29 cellular contexts compared by ENCODE assay signal in genomic region chr19:9968820-9969687, GRCh38. TPM values are rescaled to one million over a fixed set of nuclear protein-coding genes. Genes with fewer than 3 reads are reported as not detected.
"Had no signal": no experiment of that assay in that cellular context is flagged by ENCODE, and none has a peak within 500 bp of the region (broad histone marks: within the 10 kb centered on the region; RNA-seq: fewer than 3 reads in every experiment).

No MANE protein-coding gene starts in this region.

- H3K36me3 ChIP-seq: ascending aorta, SJCRH30 had no signal

- H3K4me1 ChIP-seq: ascending aorta, body of pancreas, SJCRH30 had no signal

- H3K36me3 Mint-ChIP-seq: activated naive CD4-positive, alpha-beta T cell treated with anti-CD3 and anti-CD28 coated beads, Interleukin-2, amount 10 ng/mL, durations not matched to agents 7 days and 5 days; activated naive CD8-positive, alpha-beta T cell treated with anti-CD3 and anti-CD28 coated beads, Interleukin-2, amount 10 ng/mL, durations not matched to agents 7 days and 5 days; WTC11 had no signal

- H3K27ac ChIP-seq: ascending aorta, body of pancreas, SJCRH30 had no signal

- H3K9me3 ChIP-seq: ascending aorta, body of pancreas, SJCRH30, SK-N-SH had no signal

- ATAC-seq: activated T-helper 17 cell treated with anti-CD3 and anti-CD28 coated beads, Interleukin-2, amount 50 U/mL, for 72 hours; body of pancreas; Right ventricle myocardium inferior; WTC11 had no signal

- H3K9me3 Mint-ChIP-seq: activated naive CD4-positive, alpha-beta T cell treated with anti-CD3 and anti-CD28 coated beads, Interleukin-2, amount 10 ng/mL, durations not matched to agents 7 days and 5 days; activated naive CD8-positive, alpha-beta T cell treated with anti-CD3 and anti-CD28 coated beads, Interleukin-2, amount 10 ng/mL, durations not matched to agents 7 days and 5 days; activated T-helper 17 cell treated with anti-CD3 and anti-CD28 coated beads, Interleukin-2, amount 50 U/mL, for 72 hours; central memory CD8-positive, alpha-beta T cell had no signal

- H3K27ac Mint-ChIP-seq: activated naive CD4-positive, alpha-beta T cell treated with anti-CD3 and anti-CD28 coated beads, Interleukin-2, amount 10 ng/mL, durations not matched to agents 7 days and 5 days; activated naive CD8-positive, alpha-beta T cell treated with anti-CD3 and anti-CD28 coated beads, Interleukin-2, amount 10 ng/mL, durations not matched to agents 7 days and 5 days; activated T-helper 17 cell treated with anti-CD3 and anti-CD28 coated beads, Interleukin-2, amount 50 U/mL, for 72 hours; WTC11 had no signal

- DNase-seq: activated CD4-positive, alpha-beta T cell treated with anti-CD3 and anti-CD28 coated beads for 48 hours; activated CD4-positive, alpha-beta T cell treated with anti-CD3 and anti-CD28 coated beads, Interleukin-2, amount 50 U/mL, for 48 hours; activated CD4-positive, CD25-positive, alpha-beta regulatory T cell treated with anti-CD3 and anti-CD28 coated beads, Interleukin-2, amount 50 U/mL, for 72 hours; activated CD8-positive, alpha-beta memory T cell treated with anti-CD3 and anti-CD28 coated beads for 24 hours; activated gamma-delta T cell; activated naive CD4-positive, alpha-beta T cell treated with anti-CD3 and anti-CD28 coated beads, Interleukin-2, amount 10 ng/mL, durations not matched to agents 7 days and 5 days; activated naive CD8-positive, alpha-beta T cell treated with anti-CD3 and anti-CD28 coated beads, Interleukin-2, amount 10 ng/mL, durations not matched to agents 7 days and 5 days; activated T-cell treated with anti-CD3 and anti-CD28 coated beads for 4 hours; activated T-cell treated with anti-CD3 and anti-CD28 coated beads, Interleukin-2, amount 50 U/mL, for 48 hours; body of pancreas; Karpas-422; MM.1S; NCI-H1105; NCI-H1436 treated with DMSO at 0.1 percent for 48 hours; NCI-H187; NCI-H2081; NCI-H510A treated with DMSO at 0.1 percent for 48 hours; NCI-H69; NK-92 treated with Interleukin-12 subunit alpha and Interleukin-12 subunit beta, amount 100 ng/mL, for 24 hours; OCI-M1; RPMI8226; SJCRH30; SK-N-SH had no signal

- H3K27me3 ChIP-seq: ascending aorta, body of pancreas, SJCRH30 had no signal

- H3K4me1 Mint-ChIP-seq: activated naive CD4-positive, alpha-beta T cell treated with anti-CD3 and anti-CD28 coated beads, Interleukin-2, amount 10 ng/mL, durations not matched to agents 7 days and 5 days; central memory CD8-positive, alpha-beta T cell had no signal

- H3K4me3 Mint-ChIP-seq: activated naive CD4-positive, alpha-beta T cell treated with anti-CD3 and anti-CD28 coated beads, Interleukin-2, amount 10 ng/mL, durations not matched to agents 7 days and 5 days; activated naive CD8-positive, alpha-beta T cell treated with anti-CD3 and anti-CD28 coated beads, Interleukin-2, amount 10 ng/mL, durations not matched to agents 7 days and 5 days; activated T-helper 17 cell treated with anti-CD3 and anti-CD28 coated beads, Interleukin-2, amount 50 U/mL, for 72 hours; central memory CD8-positive, alpha-beta T cell; WTC11 had no signal

- H3K4me3 ChIP-seq: ascending aorta, body of pancreas, SJCRH30 had no signal

RNA-seq across cellular contexts. Expression of gene COL5A3, which starts 41.2 kb away (rescaled TPM):
- total RNA-seq: SJCRH30 had no signal

RNA-seq across cellular contexts. Expression of gene RDH8, which starts 44.2 kb away (rescaled TPM):
- total RNA-seq: activated naive CD8-positive, alpha-beta T cell treated with anti-CD3 and anti-CD28 coated beads, Interleukin-2, amount 10 ng/mL, durations not matched to agents 7 days and 5 days; ascending aorta; body of pancreas; Right ventricle myocardium inferior; SJCRH30; T-helper 1 cell treated with Interleukin-12 subunit alpha and Interleukin-12 subunit beta and Interleukin-4 antibody, amounts not matched to agents 30 ng/mL and 1 ng/mL, for 36 hours; WTC11 had no signal
